In the genomic region with DNA sequence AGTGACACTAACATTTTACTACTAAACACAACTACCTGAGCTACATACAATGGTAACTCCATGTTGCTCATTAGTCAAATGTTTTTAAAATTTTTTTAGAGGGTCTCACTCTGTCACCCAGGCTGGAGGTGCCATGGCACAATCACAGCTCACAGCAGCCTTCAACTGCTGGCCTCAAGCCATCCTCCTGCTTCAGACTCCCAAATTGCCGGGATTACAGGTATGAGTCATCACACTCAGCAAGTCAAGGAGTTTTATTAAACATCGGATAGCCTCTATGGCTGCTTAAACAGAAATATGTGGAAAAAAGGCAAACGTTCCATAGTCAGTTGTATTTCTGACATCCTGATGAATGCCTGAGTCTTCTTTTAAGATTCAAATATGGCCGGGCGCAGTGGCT, we compare ENCODE assay signal across 20 cellular contexts. TPM values are rescaled to one million over a fixed set of nuclear protein-coding genes. Genes with fewer than 3 reads are reported as not detected.
DNase-seq lines count a peak whose midpoint lies in the region; ATAC-seq and TF ChIP-seq lines count a peak whose summit lies in the region.
"Had no signal": no experiment of that assay in that cellular context is flagged by ENCODE, and none has a peak within 500 bp of the region (broad histone marks: within the 10 kb centered on the region; RNA-seq: fewer than 3 reads in every experiment).

No MANE protein-coding gene starts in this region.

- intact Hi-C loops in left ventricle myocardium superior (cut with micrococcal nuclease): no loop called here
- intact Hi-C loops in aorta (cut with DNase I): no loop called here

- no peak for TF ChIP-seq CTCF in fibroblast of mammary gland (conservative IDR thresholded peaks at IDR 0.05; ENCODE audit: control insufficient read depth, insufficient read depth, low read depth, low read length)

- H3K9me2 ChIP-seq in GM23248 (ENCODE audit: insufficient read depth): no peaks in the 10 kb centered on the region

- H3K9me3 ChIP-seq in GM23248 (ENCODE audit: low read depth) (no peaks in the 10 kb centered on the region), aorta (ENCODE audit: control insufficient read depth, low read length) (no peaks in the 10 kb centered on the region)

- H3K27ac ChIP-seq in GM23248 (no peak overlapping the region), aorta (ENCODE audit: low read depth in 1 of 2, low read length in 2 of 2) (no peak overlapping the region)

- no peaks in the 10 kb centered on the region for H3K79me2 ChIP-seq in GM23248 (ENCODE audit: insufficient read depth)

- no peaks in the 10 kb centered on the region for H3F3A ChIP-seq in GM23248 (ENCODE audit: insufficient read depth)

- H3K27me3 ChIP-seq in GM23248 (replicated peaks; ENCODE audit: insufficient read depth): no peaks in the 10 kb centered on the region
- no peaks in the 10 kb centered on the region for H3K27me3 ChIP-seq in aorta (ENCODE audit: control insufficient read depth in 1 of 2, insufficient read depth in 2 of 2, low read length in 1 of 2)

- 76% methylated on average over 5 of the region's 5 CpGs for WGBS in GM23248 (ENCODE audit: low coverage in 1 of 2, low lambda C conversion rate in 2 of 2, missing lambda C conversion rate in 2 of 2), 2 experiments
- 53% methylated on average over 5 of the region's 5 CpGs for WGBS in aorta, 2 donors

- H3K9ac ChIP-seq in GM23248: no peak overlapping the region

- ATAC-seq in left ventricle myocardium superior (no peak), aorta (ENCODE audit: low FRiP score) (no peak)
- ATAC-seq: HCT116, HepG2, Right ventricle myocardium inferior had no signal

- DNase-seq in A172 (ENCODE audit: low spot score) (peak; percentile 35), GM23248 (peak; percentile 29), NCI-H226 (peak; percentile 34), fibroblast of mammary gland (ENCODE audit: low read depth) (peak; percentile 60), left ventricle myocardium superior (no peak), aorta (no peak), D341Med (ENCODE audit: low spot score) (no peak), HuH-7 (ENCODE audit: low spot score) (no peak)
- DNase-seq: AML-193, Kasumi-1, MV-4-11, NCI-H1417, NCI-H2029, NCI-H2171 treated with DMSO at 0.1 percent for 48 hours, NCI-H748 treated with DMSO at 0.1 percent for 48 hours had no signal

- H3K36me3 ChIP-seq in GM23248 (ENCODE audit: low read depth) (peaks cover 55% of the 10 kb centered on the region), aorta (ENCODE audit: control insufficient read depth in 1 of 2, insufficient read depth in 2 of 2, low read length in 1 of 2) (peaks cover 3 to 19% of the 10 kb centered on the region in 2 donors)

- H3K4me1 ChIP-seq in GM23248 (ENCODE audit: insufficient read depth): no peaks in the 10 kb centered on the region
- H3K4me1 ChIP-seq in aorta (ENCODE audit: control insufficient read depth in 1 of 2, insufficient read depth in 2 of 2, low read length in 2 of 2): no peaks in the 10 kb centered on the region

- H3K4me2 ChIP-seq in GM23248 (ENCODE audit: unreplicated experiment): no peak overlapping the region

- in situ Hi-C loops in GM23248 (cut with MboI): no loop called here

- H3K4me3 ChIP-seq in GM23248 (no peak overlapping the region), fibroblast of mammary gland (ENCODE audit: control insufficient read depth, low read depth, low read length) (no peak overlapping the region), aorta (ENCODE audit: low read length in 2 of 2) (no peak overlapping the region)

- H4K20me1 ChIP-seq in GM23248 (ENCODE audit: insufficient read depth): no peaks in the 10 kb centered on the region

- no peak overlapping the region for H2AFZ ChIP-seq in GM23248

RNA-seq across cellular contexts. Expression of gene NPFF, which starts 11.1 kb away (rescaled TPM):
- not detected in 2 replicates for total RNA-seq in A172 (2014; rRNA removed; shearing (Covaris generic))
- not detected in 2 replicates for total RNA-seq in GM23248 (2014; rRNA removed; shearing (Covaris generic))
- polyA plus RNA-seq in GM23248 (2016; fragmentation: Nextera tagmentation; extraction: Ambion mirVana): not detected in 2 replicates
- not detected for total RNA-seq in left ventricle myocardium superior
- not detected for total RNA-seq in aorta
- 10 to 100 TPM in 1 of 2 donors, 1 to 10 TPM in 1; 5.1 to 14.4 TPM for polyA plus RNA-seq in aorta
- total RNA-seq: G401, HepG2, Right ventricle myocardium inferior had no signal
- polyA plus RNA-seq: CD14-positive monocyte, HepG2 had no signal

RNA-seq across cellular contexts. Expression of gene TARBP2, which starts 17.3 kb away (rescaled TPM):
- total RNA-seq in A172 (2014; rRNA removed; shearing (Covaris generic)): 53.2 and 60.0 TPM in 2 replicates
- total RNA-seq in GM23248 (2014; rRNA removed; shearing (Covaris generic)): 40.1 and 54.1 TPM in 2 replicates
- 32.1 and 36.0 TPM in 2 replicates for polyA plus RNA-seq in GM23248 (2016; fragmentation: Nextera tagmentation; extraction: Ambion mirVana)
- 10.1 TPM for total RNA-seq in left ventricle myocardium superior
- 10 to 100 TPM; 11.5 to 22.5 TPM for total RNA-seq in aorta
- polyA plus RNA-seq in aorta: 10 to 100 TPM in 1 of 2 donors, 1 to 10 TPM in 1; 8.8 to 36.3 TPM

RNA-seq across cellular contexts. Expression of gene MAP3K12, which starts 19.1 kb away (rescaled TPM):
- 14.0 and 14.7 TPM in 2 replicates for total RNA-seq in A172 (2014; rRNA removed; shearing (Covaris generic))
- total RNA-seq in GM23248 (2014; rRNA removed; shearing (Covaris generic)): 36.5 and 37.4 TPM in 2 replicates
- polyA plus RNA-seq in GM23248 (2016; fragmentation: Nextera tagmentation; extraction: Ambion mirVana): 8.7 and 10.4 TPM in 2 replicates
- total RNA-seq in left ventricle myocardium superior: 4.2 TPM
- total RNA-seq in aorta: 10 to 100 TPM; 21.2 to 44.5 TPM
- polyA plus RNA-seq in aorta: 10 to 100 TPM in 1 of 2 donors, 1 to 10 TPM in 1; 3.6 to 68.4 TPM

Comparison
In these comparisons a context has a peak if more than half of its experiments do, and no peak if none do; other contexts are left out.
1. DNase-seq: peak in A172 (single experiment), GM23248 (single experiment), NCI-H226 (single experiment) and fibroblast of mammary gland (single experiment); none in left ventricle myocardium superior (single experiment), aorta (0 of 2), D341Med (single experiment) and HuH-7 (single experiment).